3 cellular contexts compared by ENCODE assay signal in genomic region chr11:278001-278951, GRCh38.
TF ChIP-seq lines count a peak whose summit lies in the region.

Gene NLRP6 (plus strand): TSS chr11:278407. CDS start chr11:278570, 163 bp downstream.

TF ChIP-seq in liver, 16 proteins besides CTCF, POLR2A, EP300 and RAD21:
- TF ChIP-seq TAF1 (conservative IDR thresholded peaks at IDR 0.05) (no peak), JUND (IDR thresholded peaks at IDR 0.05) (no peak), GABPA (IDR thresholded peaks at IDR 0.05 in 1 of 2, conservative IDR thresholded peaks at IDR 0.05 in 1 of 2) (no peak), HNF4A (conservative IDR thresholded peaks at IDR 0.05) (no peak), FOXA1 (IDR thresholded peaks at IDR 0.05) (no peak), RXRA (IDR thresholded peaks at IDR 0.05) (no peak), HNF4G (IDR thresholded peaks at IDR 0.05) (no peak), MAX (IDR thresholded peaks at IDR 0.05) (no peak), FOXA2 (IDR thresholded peaks at IDR 0.05) (no peak), REST (IDR thresholded peaks at IDR 0.05) (no peak)

TF ChIP-seq in HepG2, 621 proteins besides CTCF, POLR2A, EP300 and RAD21:
- TF ChIP-seq BORCS8-MEF2B (CRISPR knock-in tag; IDR thresholded peaks at IDR 0.05) = no peak
- no peak for TF ChIP-seq ZNF543 (CRISPR knock-in tag; IDR thresholded peaks at IDR 0.05)
- no peak for TF ChIP-seq BRCA1 (CRISPR knock-in tag; IDR thresholded peaks at IDR 0.05)
- no peak for TF ChIP-seq ZBTB46 (CRISPR knock-in tag; IDR thresholded peaks at IDR 0.05; ENCODE audit: borderline replicate concordance)
- no peak for TF ChIP-seq ZSCAN29 (CRISPR knock-in tag; conservative IDR thresholded peaks at IDR 0.05)
- no peak for TF ChIP-seq REPIN1 (CRISPR knock-in tag; IDR thresholded peaks at IDR 0.05; ENCODE audit: borderline replicate concordance, low read depth)
- TF ChIP-seq GTF2F1 (IDR thresholded peaks at IDR 0.05; ENCODE audit: low read length) = no peak
- TF ChIP-seq ZNF282 (IDR thresholded peaks at IDR 0.05; ENCODE audit: partially characterized antibody) = no peak
- TF ChIP-seq ZNF33B (CRISPR knock-in tag; IDR thresholded peaks at IDR 0.05) = no peak
- TF ChIP-seq ZBTB20 (CRISPR knock-in tag; IDR thresholded peaks at IDR 0.05; ENCODE audit: borderline replicate concordance, low read depth) = no peak
- TF ChIP-seq TMF1 (CRISPR knock-in tag; IDR thresholded peaks at IDR 0.05; ENCODE audit: low read depth) = no peak
- TF ChIP-seq ZNF589 (CRISPR knock-in tag; conservative IDR thresholded peaks at IDR 0.05) = no peak
- no peak for TF ChIP-seq HES4 (CRISPR knock-in tag; IDR thresholded peaks at IDR 0.05; ENCODE audit: borderline replicate concordance)
- no peak for TF ChIP-seq ZNF280B (CRISPR knock-in tag; IDR thresholded peaks at IDR 0.05; ENCODE audit: borderline replicate concordance)
- TF ChIP-seq MXD4 (CRISPR knock-in tag; IDR thresholded peaks at IDR 0.05) = no peak
- no peak for TF ChIP-seq HMGA1 (CRISPR knock-in tag; conservative IDR thresholded peaks at IDR 0.05)

TF ChIP-seq in K562, 482 proteins besides CTCF, POLR2A, EP300 and RAD21:
- TF ChIP-seq CTBP1 (IDR thresholded peaks at IDR 0.05; ENCODE audit: borderline replicate concordance) = 0 out of 2 replicates have a peak, but pooled peaks have one; percentile 4
- peak; percentile 52 for TF ChIP-seq RBFOX2 (IDR thresholded peaks at IDR 0.05; ENCODE audit: low read depth, low read length)
- peak; percentile 20; the same call in 1 of the 2 replicates for TF ChIP-seq NFIX (CRISPR knock-in tag; IDR thresholded peaks at IDR 0.05; ENCODE audit: low read depth)
- TF ChIP-seq ZNF324 (CRISPR knock-in tag; IDR thresholded peaks at IDR 0.05) = no peak
- TF ChIP-seq ZNF395 (CRISPR knock-in tag; IDR thresholded peaks at IDR 0.05) = peak; percentile 8; the same call in 1 of the 2 replicates
- TF ChIP-seq SMAD4 (CRISPR knock-in tag; conservative IDR thresholded peaks at IDR 0.05) = 0 out of 2 replicates have a peak, but pooled peaks have one; percentile 26
- no peak for TF ChIP-seq ZNF41 (CRISPR knock-in tag; conservative IDR thresholded peaks at IDR 0.05)
- TF ChIP-seq TFAP4 (CRISPR knock-in tag; IDR thresholded peaks at IDR 0.05; ENCODE audit: borderline replicate concordance) = peak; percentile 66; the same call in 1 of the 2 replicates
- no peak for TF ChIP-seq ZBTB33 (CRISPR knock-in tag; IDR thresholded peaks at IDR 0.05)
- no peak for TF ChIP-seq STAG1 (CRISPR knock-in tag; IDR thresholded peaks at IDR 0.05; ENCODE audit: borderline replicate concordance)
- TF ChIP-seq SNRNP70 (optimal IDR thresholded peaks at IDR 0.05; ENCODE audit: low read depth, low read length) = no peak
- TF ChIP-seq MIER1 (IDR thresholded peaks at IDR 0.05; ENCODE audit: low read depth) = no peak
- peak; percentile 48; the same call in 1 of the 2 replicates for TF ChIP-seq REST (CRISPR knock-in tag; IDR thresholded peaks at IDR 0.05; ENCODE audit: low read depth)
- no peak for TF ChIP-seq HDAC1 (IDR thresholded peaks at IDR 0.05)
- no peak for TF ChIP-seq ZSCAN29 (IDR thresholded peaks at IDR 0.05)
- 0 out of 2 replicates have a peak, but pooled peaks have one; percentile 15 for TF ChIP-seq HIVEP1 (CRISPR knock-in tag; IDR thresholded peaks at IDR 0.05)
- TF ChIP-seq ZNF174 (CRISPR knock-in tag; IDR thresholded peaks at IDR 0.05) = no peak
- TF ChIP-seq NR2C2 (CRISPR knock-in tag; IDR thresholded peaks at IDR 0.05) = no peak
- peak; percentile 47; the same call in 1 of the 2 replicates for TF ChIP-seq NR2C2 (tag; IDR thresholded peaks at IDR 0.05)
- TF ChIP-seq FOXM1 (IDR thresholded peaks at IDR 0.05; ENCODE audit: low read depth) = no peak
- TF ChIP-seq FOXM1 (CRISPR knock-in tag; IDR thresholded peaks at IDR 0.05; ENCODE audit: low read depth) = no peak
- 0 out of 2 replicates have a peak, but pooled peaks have one; percentile 63 for TF ChIP-seq ZBTB9 (CRISPR knock-in tag; IDR thresholded peaks at IDR 0.05)
- peak; percentile 45; the same call in 1 of the 2 replicates for TF ChIP-seq POLR2G (IDR thresholded peaks at IDR 0.05; ENCODE audit: low read depth, low read length)
- TF ChIP-seq SRF (CRISPR knock-in tag; IDR thresholded peaks at IDR 0.05) = no peak
- TF ChIP-seq ZSCAN32 (CRISPR knock-in tag; IDR thresholded peaks at IDR 0.05) = 0 out of 2 replicates have a peak, but pooled peaks have one; percentile 10
- peak; percentile 82 for TF ChIP-seq NFIC (IDR thresholded peaks at IDR 0.05)
- TF ChIP-seq ZNF311 (CRISPR knock-in tag; IDR thresholded peaks at IDR 0.05) = no peak
- TF ChIP-seq TAL1 (IDR thresholded peaks at IDR 0.05) = no peak
- no peak for TF ChIP-seq SP2 (IDR thresholded peaks at IDR 0.05; ENCODE audit: extremely low read depth, low read depth, low read length, poor library complexity, severe bottlenecking)
- TF ChIP-seq ZFX (CRISPR knock-in tag; IDR thresholded peaks at IDR 0.05) = no peak
- no peak for TF ChIP-seq KLF6 (CRISPR knock-in tag; IDR thresholded peaks at IDR 0.05; ENCODE audit: borderline replicate concordance)
- TF ChIP-seq JUND (IDR thresholded peaks at IDR 0.05; ENCODE audit: borderline replicate concordance, low read depth, low read length) = no peak
- TF ChIP-seq JUND (tag; IDR thresholded peaks at IDR 0.05; ENCODE audit: borderline replicate concordance, low read depth, low read length) = no peak
- no peak for TF ChIP-seq NR2F6 (CRISPR knock-in tag; IDR thresholded peaks at IDR 0.05)
